Comparison of ENCODE assay signal across 19 cellular contexts in genomic region chrX:39998636-39999406, GRCh38.
DNase-seq lines count a peak whose midpoint lies in the region; ATAC-seq, FAIRE-seq and TF ChIP-seq lines count a peak whose summit lies in the region.
"Had no signal": no experiment of that assay in that cellular context is flagged by ENCODE, and none has a peak within 500 bp of the region (broad histone marks: within the 10 kb centered on the region; RNA-seq: fewer than 3 reads in every experiment).

No MANE protein-coding gene starts in this region.

- no peak overlapping the region for H2BK5ac ChIP-seq in mesenchymal stem cell (ENCODE audit: low read depth, low read length, poor library complexity, severe bottlenecking)

- H3K23ac ChIP-seq in mesenchymal stem cell (ENCODE audit: low read length in 2 of 2): no peak overlapping the region

- peak overlapping the region; percentile 52 for H3K27ac ChIP-seq in RWPE2 (ENCODE audit: poor library complexity, severe bottlenecking)
- no peak overlapping the region for H3K27ac ChIP-seq in foreskin keratinocyte
- H3K27ac ChIP-seq in body of pancreas: no peak overlapping the region
- H3K27ac ChIP-seq in mesenchymal stem cell (ENCODE audit: low read length, poor library complexity, severe bottlenecking): no peak overlapping the region
- H3K27ac ChIP-seq: C4-2B had no signal

- no peak overlapping the region for H3K4me2 ChIP-seq in mesenchymal stem cell (ENCODE audit: low read length, poor library complexity, severe bottlenecking)

- H3K27me3 ChIP-seq in RWPE2 (ENCODE audit: insufficient read depth, poor library complexity, severe bottlenecking) (no peaks in the 10 kb centered on the region), bronchial epithelial cell (ENCODE audit: control insufficient read depth, insufficient read depth, low read length) (no peaks in the 10 kb centered on the region), foreskin keratinocyte (no peaks in the 10 kb centered on the region), body of pancreas (no peaks in the 10 kb centered on the region), mesenchymal stem cell (ENCODE audit: control insufficient read depth in 1 of 2, insufficient read depth in 1 of 2, low read length in 2 of 2) (peaks cover 0 to 46% of the 10 kb centered on the region in 2 experiments)
- H3K27me3 ChIP-seq: BE2C had no signal

- no peak overlapping the region for H2BK120ac ChIP-seq in mesenchymal stem cell (ENCODE audit: low read depth, low read length)

- no peak for DNase-seq in RWPE2 (ENCODE audit: low spot score)
- peak; percentile 87 for DNase-seq in bronchial epithelial cell (ENCODE audit: low read depth)
- peak; percentile 74 to 85 for DNase-seq in foreskin keratinocyte
- DNase-seq in body of pancreas: no peak
- DNase-seq in mesenchymal stem cell: no peak
- no peak for DNase-seq in activated CD4-positive, alpha-beta T cell treated with anti-CD3 and anti-CD28 coated beads, Interleukin-2, amount 10 ng/mL, durations not matched to agents 7 days and 5 days
- DNase-seq: ACHN; BE2C; CD4-positive, alpha-beta memory T cell; DMS153; DMS79 treated with DMSO at 0.1 percent for 48 hours; GF-D8; GOT3; H7; IMR-90 had no signal

- no peak for TF ChIP-seq CTCF in RWPE2 (IDR thresholded peaks at IDR 0.05; ENCODE audit: poor library complexity, severe bottlenecking)
- no peak for TF ChIP-seq CTCF in bronchial epithelial cell (IDR thresholded peaks at IDR 0.05; ENCODE audit: insufficient read depth, low read length, severe bottlenecking)
- TF ChIP-seq CTCF in foreskin keratinocyte (conservative IDR thresholded peaks at IDR 0.05): no peak
- TF ChIP-seq CTCF in body of pancreas (IDR thresholded peaks at IDR 0.05): no peak

- no peak for TF ChIP-seq POLR2A in body of pancreas (IDR thresholded peaks at IDR 0.05)

- H4K8ac ChIP-seq in mesenchymal stem cell (ENCODE audit: low read length): no peak overlapping the region

- peaks cover 1% of the 10 kb centered on the region for H3K4me1 Mint-ChIP-seq in activated CD4-positive, alpha-beta T cell treated with anti-CD3 and anti-CD28 coated beads, Interleukin-2, amount 10 ng/mL, durations not matched to agents 7 days and 5 days

- intact Hi-C loops in body of pancreas (cut with DNase I): no loop called here

- H3K36me3 ChIP-seq in RWPE2 (ENCODE audit: low read depth): no peaks in the 10 kb centered on the region
- H3K36me3 ChIP-seq in bronchial epithelial cell (ENCODE audit: control insufficient read depth, insufficient read depth, low read length): no peaks in the 10 kb centered on the region
- H3K36me3 ChIP-seq in body of pancreas (replicated peaks in 1 of 2; ENCODE audit: insufficient read depth in 1 of 2, low read depth in 2 of 2): no peaks in the 10 kb centered on the region
- H3K36me3 ChIP-seq in mesenchymal stem cell (ENCODE audit: control insufficient read depth in 1 of 2, insufficient read depth in 2 of 2, low read depth in 1 of 2, low read length in 2 of 2): no peaks in the 10 kb centered on the region
- H3K36me3 ChIP-seq: BE2C had no signal

- H3K4me1 ChIP-seq in RWPE2 (ENCODE audit: insufficient read depth, poor library complexity, severe bottlenecking) (peaks cover 7% of the 10 kb centered on the region), foreskin keratinocyte (peaks cover 6% of the 10 kb centered on the region), body of pancreas (no peaks in the 10 kb centered on the region), mesenchymal stem cell (ENCODE audit: control insufficient read depth, insufficient read depth, low read depth, low read length) (no peaks in the 10 kb centered on the region)
- H3K4me1 ChIP-seq: BE2C had no signal

- no peak overlapping the region for H4K91ac ChIP-seq in mesenchymal stem cell (ENCODE audit: low read length)

- no peak overlapping the region for H3K4ac ChIP-seq in mesenchymal stem cell (ENCODE audit: low read depth in 1 of 2, low read length in 2 of 2)

- 97 to 100% methylated on average over 4 to 6 of the region's 6 CpGs for WGBS in body of pancreas, 2 donors
- WGBS in mesenchymal stem cell: 94% methylated on average over 3 of the region's 6 CpGs

- no peak overlapping the region for H3K4me3 ChIP-seq in RWPE2 (ENCODE audit: severe bottlenecking)
- H3K4me3 ChIP-seq in bronchial epithelial cell (ENCODE audit: low read depth, low read length): no peak overlapping the region
- no peak overlapping the region for H3K4me3 ChIP-seq in body of pancreas
- H3K4me3 ChIP-seq in mesenchymal stem cell (ENCODE audit: insufficient read depth in 1 of 2, low read depth in 1 of 2, low read length in 2 of 2): no peak overlapping the region

- no peak overlapping the region for H3K14ac ChIP-seq in mesenchymal stem cell (ENCODE audit: low read length in 2 of 2)

- H2BK15ac ChIP-seq in mesenchymal stem cell (ENCODE audit: low read depth, poor library complexity, severe bottlenecking): no peak overlapping the region

- no peak overlapping the region for H3K4me3 Mint-ChIP-seq in activated CD4-positive, alpha-beta T cell treated with anti-CD3 and anti-CD28 coated beads, Interleukin-2, amount 10 ng/mL, durations not matched to agents 7 days and 5 days
- H3K4me3 Mint-ChIP-seq: CD4-positive, alpha-beta memory T cell had no signal

- H2AK5ac ChIP-seq in mesenchymal stem cell (ENCODE audit: low read length, severe bottlenecking): no peak overlapping the region

- no peak overlapping the region for H3K27ac Mint-ChIP-seq in activated CD4-positive, alpha-beta T cell treated with anti-CD3 and anti-CD28 coated beads, Interleukin-2, amount 10 ng/mL, durations not matched to agents 7 days and 5 days
- H3K27ac Mint-ChIP-seq: CD4-positive, alpha-beta memory T cell had no signal

- CTCF ChIA-PET in activated CD4-positive, alpha-beta T cell treated with anti-CD3 and anti-CD28 coated beads, Interleukin-2, amount 10 ng/mL, durations not matched to agents 7 days and 5 days (lab: Charles Lee): no interaction called here

- no peak overlapping the region for H3K18ac ChIP-seq in mesenchymal stem cell (ENCODE audit: low read depth in 1 of 2, low read length in 2 of 2)

- H3K9me3 Mint-ChIP-seq in activated CD4-positive, alpha-beta T cell treated with anti-CD3 and anti-CD28 coated beads, Interleukin-2, amount 10 ng/mL, durations not matched to agents 7 days and 5 days: no peaks in the 10 kb centered on the region
- H3K9me3 Mint-ChIP-seq: CD4-positive, alpha-beta memory T cell had no signal

- no peaks in the 10 kb centered on the region for H3K9me3 ChIP-seq in RWPE2 (ENCODE audit: severe bottlenecking)
- no peaks in the 10 kb centered on the region for H3K9me3 ChIP-seq in body of pancreas
- no peaks in the 10 kb centered on the region for H3K9me3 ChIP-seq in mesenchymal stem cell (ENCODE audit: control insufficient read depth, low read length)
- H3K9me3 ChIP-seq: BE2C had no signal

- H3K79me1 ChIP-seq in mesenchymal stem cell (replicated peaks; ENCODE audit: low read length, poor library complexity, severe bottlenecking): no peaks in the 10 kb centered on the region

- no peak overlapping the region for H2BK12ac ChIP-seq in mesenchymal stem cell (ENCODE audit: low read length in 2 of 2)

- H3K27me3 Mint-ChIP-seq in activated CD4-positive, alpha-beta T cell treated with anti-CD3 and anti-CD28 coated beads, Interleukin-2, amount 10 ng/mL, durations not matched to agents 7 days and 5 days: peaks cover 10% of the 10 kb centered on the region

- POLR2A ChIA-PET in activated CD4-positive, alpha-beta T cell treated with anti-CD3 and anti-CD28 coated beads, Interleukin-2, amount 10 ng/mL, durations not matched to agents 7 days and 5 days (lab: Charles Lee): interaction anchor here (0.7 kb wide), 1 partner anchor 121 kb away, joined by 4 read pairs; no protein-coding TSS in a partner anchor

- H3K36me3 Mint-ChIP-seq in activated CD4-positive, alpha-beta T cell treated with anti-CD3 and anti-CD28 coated beads, Interleukin-2, amount 10 ng/mL, durations not matched to agents 7 days and 5 days (ENCODE audit: low read depth): no peaks in the 10 kb centered on the region
- H3K36me3 Mint-ChIP-seq: CD4-positive, alpha-beta memory T cell had no signal

- H3K9ac ChIP-seq in mesenchymal stem cell (ENCODE audit: low read length): no peak overlapping the region

- no peak overlapping the region for H2AFZ ChIP-seq in mesenchymal stem cell (ENCODE audit: low read depth, low read length)

- no peak for FAIRE-seq in bronchial epithelial cell (lab: Jason Lieb, UNC)
- FAIRE-seq: A204.1, HTR-8/SVneo had no signal

- peak; percentile 54; the same call in 2 of the 3 replicates for ATAC-seq in RWPE2 (ENCODE audit: low read depth)
- ATAC-seq in foreskin keratinocyte: peak; percentile 54
- no peak for ATAC-seq in body of pancreas
- ATAC-seq: HCT116 had no signal

Comparison
In these comparisons a context has a peak if more than half of its experiments do, and no peak if none do; other contexts are left out.
1. DNase-seq: peak in bronchial epithelial cell (single experiment) and foreskin keratinocyte (2 of 2); none in RWPE2 (single experiment), body of pancreas (0 of 4), mesenchymal stem cell (single experiment) and activated CD4-positive, alpha-beta T cell treated with anti-CD3 and anti-CD28 coated beads, Interleukin-2, amount 10 ng/mL, durations not matched to agents 7 days and 5 days (single experiment).